Comparison of ENCODE assay signal across 14 cellular contexts in the genomic region with DNA sequence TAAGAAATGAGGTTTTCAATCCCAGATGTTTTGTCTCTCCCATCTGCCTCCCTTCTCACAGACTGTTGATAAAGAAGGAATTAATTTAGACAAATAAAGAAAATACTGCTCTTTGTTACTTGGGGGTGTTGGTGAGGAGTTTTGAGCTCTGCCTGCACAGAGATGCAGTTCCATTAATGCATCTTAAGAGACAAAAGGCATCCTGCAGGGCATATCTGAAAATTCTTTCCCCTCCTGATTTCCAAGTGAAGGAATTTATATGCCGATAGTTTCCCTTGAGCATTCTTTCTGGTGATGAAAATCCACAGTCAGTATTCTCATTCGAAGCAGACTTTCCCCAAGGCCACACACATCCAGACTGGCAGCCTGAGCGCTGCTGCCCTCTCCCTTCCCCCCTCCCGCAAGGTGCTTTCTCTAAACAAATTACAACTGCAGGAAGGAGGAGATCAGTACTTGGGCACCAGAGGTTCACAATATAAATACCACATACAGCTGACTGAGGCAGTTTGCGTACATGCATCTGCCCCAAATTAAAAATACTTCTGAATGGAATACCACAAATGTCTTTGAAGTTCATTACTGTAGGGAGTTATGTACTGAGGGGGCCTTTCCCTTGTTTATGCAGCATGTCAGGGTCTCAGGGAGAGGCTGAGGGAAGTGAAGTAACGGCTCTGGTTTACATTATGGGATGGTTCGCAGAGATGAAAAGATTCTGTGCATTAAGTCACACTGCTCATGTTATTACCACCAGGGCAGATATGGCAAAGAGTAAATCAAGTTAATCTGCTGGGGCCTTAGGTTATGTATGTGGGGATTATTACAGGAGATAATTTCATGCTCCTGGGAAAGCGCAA.
DNase-seq lines count a peak whose midpoint lies in the region; ATAC-seq and TF ChIP-seq lines count a peak whose summit lies in the region.
"Had no signal": no experiment of that assay in that cellular context is flagged by ENCODE, and none has a peak within 500 bp of the region (broad histone marks: within the 10 kb centered on the region; RNA-seq: fewer than 3 reads in every experiment).

No MANE protein-coding gene starts in this region.

- H3K4me3 Mint-ChIP-seq in endodermal cell (no peak overlapping the region), neural crest cell (peak overlapping the region; percentile 38)
- H3K4me3 Mint-ChIP-seq in stimulated activated naive CD8-positive, alpha-beta T cell treated with anti-CD3 and anti-CD28 coated beads, Interleukin-15, amount 100 ng/mL, for 72 hours = no peak overlapping the region

- H3K9ac ChIP-seq in BLaER1 (no peak overlapping the region), endodermal cell (ENCODE audit: extremely low read depth, low read length, poor library complexity, severe bottlenecking) (no peak overlapping the region)

- H3K36me3 ChIP-seq in BLaER1 = no peaks in the 10 kb centered on the region
- no peaks in the 10 kb centered on the region for H3K36me3 ChIP-seq in MG63
- no peaks in the 10 kb centered on the region for H3K36me3 ChIP-seq in endodermal cell (ENCODE audit: control insufficient read depth, insufficient read depth, low read length)

- peaks cover 24% of the 10 kb centered on the region for H3K4me1 ChIP-seq in BLaER1
- no peaks in the 10 kb centered on the region for H3K4me1 ChIP-seq in endodermal cell (ENCODE audit: control insufficient read depth, insufficient read depth, low read length)

- H3K36me3 Mint-ChIP-seq in endodermal cell (ENCODE audit: low read depth) = no peaks in the 10 kb centered on the region
- peaks cover 4% of the 10 kb centered on the region for H3K36me3 Mint-ChIP-seq in neural crest cell (ENCODE audit: low read depth)

- no peak overlapping the region for H3K27ac ChIP-seq in BLaER1
- peak overlapping the region; percentile 12 for H3K27ac ChIP-seq in endodermal cell (ENCODE audit: low read depth, low read length)
- H3K27ac ChIP-seq: C4-2B had no signal

- 57 to 78% methylated on average over 2 to 8 of the region's 8 CpGs for WGBS in endodermal cell (ENCODE audit: insufficient coverage in 1 of 2, insufficient read length in 1 of 2), 2 experiments

- H3K27me3 ChIP-seq in BLaER1 (no peaks in the 10 kb centered on the region), MG63 (no peaks in the 10 kb centered on the region), endodermal cell (ENCODE audit: control insufficient read depth, insufficient read depth, low read length, poor library complexity, severe bottlenecking) (no peaks in the 10 kb centered on the region)

- H3K4me3 ChIP-seq in BLaER1 = no peak overlapping the region
- H3K4me3 ChIP-seq in MG63 = no peak overlapping the region
- no peak overlapping the region for H3K4me3 ChIP-seq in endodermal cell (ENCODE audit: low read length)
- H3K4me3 ChIP-seq: GM12878 had no signal

- peaks cover 34% of the 10 kb centered on the region for H3K4me1 Mint-ChIP-seq in endodermal cell
- H3K4me1 Mint-ChIP-seq in neural crest cell = peaks cover 68% of the 10 kb centered on the region
- H3K4me1 Mint-ChIP-seq in stimulated activated naive CD8-positive, alpha-beta T cell treated with anti-CD3 and anti-CD28 coated beads, Interleukin-15, amount 100 ng/mL, for 72 hours = no peaks in the 10 kb centered on the region

- H3K9me3 ChIP-seq in BLaER1 (0 out of 2 replicates have a peak, but pooled peaks cover 2% of the 10 kb centered on the region), MG63 (no peaks in the 10 kb centered on the region; the same call in 1 of the 2 replicates), endodermal cell (ENCODE audit: control insufficient read depth, low read length) (peaks cover 3% of the 10 kb centered on the region)

- intact Hi-C loops in Right ventricle myocardium superior (cut with DNase I) = no loop called here

- DNase-seq in MG63 = peak; percentile 2
- peak; percentile 62 for DNase-seq in endodermal cell
- no peak for DNase-seq in neural crest cell (ENCODE audit: low read depth, low spot score)
- DNase-seq in stimulated activated naive CD8-positive, alpha-beta T cell treated with anti-CD3 and anti-CD28 coated beads, Interleukin-15, amount 100 ng/mL, for 72 hours = no peak
- no peak for DNase-seq in activated gamma-delta T cell (lab: John Stamatoyannopoulos, UW)
- no peak for DNase-seq in Right ventricle myocardium superior
- DNase-seq: NCI-H2107; stimulated activated CD4-positive, alpha-beta T cell treated with anti-CD3 and anti-CD28 coated beads, Interleukin-4, amount 100 ng/mL, for 1 hour had no signal

- H3K27me3 Mint-ChIP-seq in endodermal cell (ENCODE audit: insufficient read depth) (no peaks in the 10 kb centered on the region), neural crest cell (ENCODE audit: low read depth) (no peaks in the 10 kb centered on the region)
- H3K27me3 Mint-ChIP-seq in stimulated activated naive CD8-positive, alpha-beta T cell treated with anti-CD3 and anti-CD28 coated beads, Interleukin-15, amount 100 ng/mL, for 72 hours = no peaks in the 10 kb centered on the region

- H3K4me2 ChIP-seq in BLaER1 = peak overlapping the region; percentile 71

- H3K9me3 Mint-ChIP-seq in endodermal cell = peaks cover 18% of the 10 kb centered on the region
- H3K9me3 Mint-ChIP-seq in neural crest cell = peaks cover 10% of the 10 kb centered on the region
- no peaks in the 10 kb centered on the region for H3K9me3 Mint-ChIP-seq in stimulated activated naive CD8-positive, alpha-beta T cell treated with anti-CD3 and anti-CD28 coated beads, Interleukin-15, amount 100 ng/mL, for 72 hours

- no peaks in the 10 kb centered on the region for H4K20me1 ChIP-seq in BLaER1

- ATAC-seq in stimulated activated naive CD8-positive, alpha-beta T cell treated with anti-CD3 and anti-CD28 coated beads, Interleukin-15, amount 100 ng/mL, for 72 hours = no peak
- no peak for ATAC-seq in Right ventricle myocardium superior (ENCODE audit: poor library complexity)
- no peak for ATAC-seq in HG03045 (IDR thresholded peaks at IDR 0.05; ENCODE audit: unreplicated experiment)
- ATAC-seq: activated CD4-positive, CD25-positive, alpha-beta regulatory T cell treated with anti-CD3 and anti-CD28 coated beads, Interleukin-2, amount 50 U/mL, for 24 hours; esophagus mucosa; GM12878 had no signal

- TF ChIP-seq CTCF in endodermal cell (conservative IDR thresholded peaks at IDR 0.05) (no peak), neural crest cell (conservative IDR thresholded peaks at IDR 0.05) (no peak)

- H3K27ac Mint-ChIP-seq in endodermal cell = peak overlapping the region; percentile 10
- peak overlapping the region; percentile 69 for H3K27ac Mint-ChIP-seq in neural crest cell (ENCODE audit: unreplicated experiment)
- H3K27ac Mint-ChIP-seq in stimulated activated naive CD8-positive, alpha-beta T cell treated with anti-CD3 and anti-CD28 coated beads, Interleukin-15, amount 100 ng/mL, for 72 hours = no peak overlapping the region

Comparison
In these comparisons a context has a peak if more than half of its experiments do, and no peak if none do; other contexts are left out.
1. DNase-seq: peak in MG63 (single experiment) and endodermal cell (single experiment); none in neural crest cell (single experiment), stimulated activated naive CD8-positive, alpha-beta T cell treated with anti-CD3 and anti-CD28 coated beads, Interleukin-15, amount 100 ng/mL, for 72 hours (0 of 2), activated gamma-delta T cell (single experiment) and Right ventricle myocardium superior (single experiment).
2. H3K27ac Mint-ChIP-seq: peak in endodermal cell (single experiment) and neural crest cell (single experiment); none in stimulated activated naive CD8-positive, alpha-beta T cell treated with anti-CD3 and anti-CD28 coated beads, Interleukin-15, amount 100 ng/mL, for 72 hours (0 of 2).